In genomic region chr19:6414033-6414643, GRCh38 we compare ENCODE assay signal across 29 cellular contexts. TPM values are rescaled to one million over a fixed set of nuclear protein-coding genes. Genes with fewer than 3 reads are reported as not detected.
A peak's percentile ranks its signal among the peaks of the same experiment; 100 is the strongest.
DNase-seq lines count a peak whose midpoint lies in the region; ATAC-seq and TF ChIP-seq lines count a peak whose summit lies in the region.
"Had no signal": no experiment of that assay in that cellular context is flagged by ENCODE, and none has a peak within 500 bp of the region (broad histone marks: within the 10 kb centered on the region; RNA-seq: fewer than 3 reads in every experiment).

No MANE protein-coding gene starts in this region.

- H3K27me3 ChIP-seq in right atrium auricular region, result no peaks in the 10 kb centered on the region
- H3K27me3 ChIP-seq in mesendoderm (ENCODE audit: insufficient read depth, low read length, poor library complexity), result no peaks in the 10 kb centered on the region
- H3K27me3 ChIP-seq in vagina, result no peaks in the 10 kb centered on the region
- no peaks in the 10 kb centered on the region for H3K27me3 ChIP-seq in BE2C
- H3K27me3 ChIP-seq: BLaER1, body of pancreas, spleen had no signal

- no peak overlapping the region for H2BK120ac ChIP-seq in mesendoderm (ENCODE audit: low read depth, low read length)

- H4K8ac ChIP-seq in mesendoderm (ENCODE audit: low read depth, low read length), result no peak overlapping the region

- H3K9me3 ChIP-seq in right atrium auricular region, result no peaks in the 10 kb centered on the region
- no peaks in the 10 kb centered on the region for H3K9me3 ChIP-seq in vagina
- H3K9me3 ChIP-seq in BE2C, result no peaks in the 10 kb centered on the region
- H3K9me3 ChIP-seq: BLaER1, body of pancreas, Caco-2, prostate gland, spleen had no signal

- no CpG with 5 or more reads among the region's 34 CpGs for WGBS in mesendoderm (ENCODE audit: extremely low coverage, insufficient coverage, low lambda C conversion rate)

- H3K4me1 ChIP-seq in right atrium auricular region, result no peaks in the 10 kb centered on the region
- no peaks in the 10 kb centered on the region for H3K4me1 ChIP-seq in mesendoderm (ENCODE audit: control insufficient read depth, low read depth, low read length)
- H3K4me1 ChIP-seq in vagina, result peaks cover 12% of the 10 kb centered on the region
- no peaks in the 10 kb centered on the region for H3K4me1 ChIP-seq in BE2C
- H3K4me1 ChIP-seq: BLaER1, body of pancreas, Caco-2, prostate gland had no signal

- H3K79me1 ChIP-seq in mesendoderm (ENCODE audit: low read length), result peaks cover 7% of the 10 kb centered on the region

- no peak for TF ChIP-seq POLR2A in vagina (IDR thresholded peaks at IDR 0.05)

- H3K27ac ChIP-seq in right atrium auricular region (no peak overlapping the region), mesendoderm (ENCODE audit: low read depth, low read length) (no peak overlapping the region), vagina (peak overlapping the region; percentile 53)
- H3K27ac ChIP-seq: BLaER1, body of pancreas, prostate gland had no signal

- H3K18ac ChIP-seq in mesendoderm (ENCODE audit: low read length), result no peak overlapping the region

- H3K23ac ChIP-seq in mesendoderm (ENCODE audit: low read length), result no peak overlapping the region

- no peak overlapping the region for H3K4me2 ChIP-seq in mesendoderm (ENCODE audit: low read length)
- H3K4me2 ChIP-seq: BLaER1 had no signal

- TF ChIP-seq CTCF in right atrium auricular region (IDR thresholded peaks at IDR 0.05) (no peak), vagina (IDR thresholded peaks at IDR 0.05) (no peak), BE2C (IDR thresholded peaks at IDR 0.05; ENCODE audit: low read depth, low read length) (no peak)

- peaks cover 8% of the 10 kb centered on the region for H3K79me2 ChIP-seq in mesendoderm (ENCODE audit: control insufficient read depth, insufficient read depth, low read length)

- H4K5ac ChIP-seq in mesendoderm (ENCODE audit: low read length), result no peak overlapping the region

- H2AK5ac ChIP-seq in mesendoderm (ENCODE audit: low read length), result no peak overlapping the region

- no peak overlapping the region for H3K56ac ChIP-seq in mesendoderm (ENCODE audit: low read length)

- DNase-seq in Right ventricle myocardium inferior (ENCODE audit: missing footprints) (peak; percentile 32), right atrium auricular region (ENCODE audit: low spot score) (no peak), cerebellar cortex (ENCODE audit: low spot score) (peak; percentile 38), mesendoderm (peak; percentile 52), vagina (ENCODE audit: extremely low spot score in 2 of 2) (no peak), HPDE6-E6E7 (ENCODE audit: extremely low spot score) (no peak), BE2C (no peak), GF-D8 (lab: John Stamatoyannopoulos, UW) (no peak)
- DNase-seq: activated CD4-positive, alpha-beta T cell treated with anti-CD3 and anti-CD28 coated beads, Interleukin-2, amount 10 ng/mL, durations not matched to agents 7 days and 5 days; body of pancreas; cortex of kidney; EL; KBM-7; mesenchymal stem cell; naive thymus-derived CD4-positive, alpha-beta T cell; NCI-H1694; NCI-H2227 treated with DMSO at 0.1 percent for 48 hours; NCI-H748 treated with DMSO at 0.1 percent for 48 hours; SHP77 treated with DMSO at 0.1 percent for 48 hours; spleen; stimulated activated CD4-positive, alpha-beta T cell treated with anti-CD3 and anti-CD28 coated beads, Interleukin-4, amount 100 ng/mL, for 4 hours; stimulated activated naive CD8-positive, alpha-beta T cell treated with anti-CD3 and anti-CD28 coated beads, Interleukin-15, amount 100 ng/mL, for 72 hours; T-cell had no signal

- H3K4ac ChIP-seq in mesendoderm (ENCODE audit: low read depth, low read length), result no peak overlapping the region

- H3K36me3 ChIP-seq in right atrium auricular region, result peaks cover 59% of the 10 kb centered on the region
- peaks cover 15% of the 10 kb centered on the region for H3K36me3 ChIP-seq in mesendoderm (ENCODE audit: control insufficient read depth, insufficient read depth, low read length)
- H3K36me3 ChIP-seq in vagina, result peaks cover 0 to 53% of the 10 kb centered on the region in 2 donors
- peaks cover 57% of the 10 kb centered on the region for H3K36me3 ChIP-seq in BE2C

- intact Hi-C loops in Right ventricle myocardium inferior (cut with DNase I) (no loop called here), vagina (cut with DNase I) (no loop called here)

- no peak overlapping the region for H3K4me3 ChIP-seq in right atrium auricular region
- H3K4me3 ChIP-seq in mesendoderm (ENCODE audit: low read length), result no peak overlapping the region
- H3K4me3 ChIP-seq in vagina, result no peak overlapping the region
- no peak overlapping the region for H3K4me3 ChIP-seq in BE2C (ENCODE audit: low read depth, low read length)
- H3K4me3 ChIP-seq: BLaER1, body of pancreas, prostate gland, spleen had no signal

- no peak overlapping the region for H2BK15ac ChIP-seq in mesendoderm (replicated peaks; ENCODE audit: low read depth)

- no peak for ATAC-seq in Right ventricle myocardium inferior
- ATAC-seq: activated T-helper 17 cell treated with anti-CD3 and anti-CD28 coated beads, Interleukin-2, amount 50 U/mL, for 72 hours; body of pancreas; naive thymus-derived CD4-positive, alpha-beta T cell; stimulated activated naive CD8-positive, alpha-beta T cell treated with anti-CD3 and anti-CD28 coated beads, Interleukin-15, amount 100 ng/mL, for 72 hours; T-cell had no signal

- H2BK5ac ChIP-seq in mesendoderm (ENCODE audit: low read length), result no peak overlapping the region

- H3K9ac ChIP-seq in mesendoderm (ENCODE audit: low read length), result no peak overlapping the region
- H3K9ac ChIP-seq: BLaER1 had no signal

RNA-seq across cellular contexts. Expression of gene KHSRP, which starts 10.5 kb away (rescaled TPM):
- total RNA-seq in Right ventricle myocardium inferior (87.9 TPM), right atrium auricular region (10 to 100 TPM; 55.3 to 95.7 TPM), vagina (102 TPM)
- polyA plus RNA-seq in mesendoderm (2013, experiment 1 of 2), result 333 TPM
- polyA plus RNA-seq in mesendoderm (2013, experiment 2 of 2), result 329 TPM
- polyA plus RNA-seq in BE2C (2012; ENCODE audit: insufficient read depth, insufficient read length, low read depth), result 396 TPM

RNA-seq across cellular contexts. Expression of gene SLC25A41, which starts 19.4 kb away (rescaled TPM):
- total RNA-seq in Right ventricle myocardium inferior (0.16 TPM), right atrium auricular region (not detected), vagina (not detected)
- polyA plus RNA-seq in mesendoderm (2013, experiment 1 of 2), result 0.10 TPM
- 0.06 TPM for polyA plus RNA-seq in mesendoderm (2013, experiment 2 of 2)
- polyA plus RNA-seq in BE2C (2012; ENCODE audit: insufficient read depth, insufficient read length, low read depth), result 0.39 TPM
- total RNA-seq: activated T-helper 17 cell treated with anti-CD3 and anti-CD28 coated beads, Interleukin-2, amount 50 U/mL, for 72 hours; body of pancreas; Caco-2; fibroblast of villous mesenchyme; OCI-LY7 had no signal
- polyA plus RNA-seq: naive thymus-derived CD4-positive, alpha-beta T cell had no signal

RNA-seq across cellular contexts. Expression of gene GTF2F1, which starts 21.2 kb away (rescaled TPM):
- total RNA-seq in Right ventricle myocardium inferior (29.6 TPM), right atrium auricular region (10 to 100 TPM; 23.7 to 33.0 TPM), vagina (52.8 TPM)
- polyA plus RNA-seq in mesendoderm (2013, experiment 1 of 2), result 64.7 TPM
- 63.7 TPM for polyA plus RNA-seq in mesendoderm (2013, experiment 2 of 2)
- 283 TPM for polyA plus RNA-seq in BE2C (2012; ENCODE audit: insufficient read depth, insufficient read length, low read depth)

RNA-seq across cellular contexts. Expression of gene PSPN, which starts 38.4 kb away (rescaled TPM):
- 1.1 TPM for total RNA-seq in Right ventricle myocardium inferior
- under 1 TPM; 0.82 to 0.98 TPM for total RNA-seq in right atrium auricular region
- 0.53 TPM for polyA plus RNA-seq in mesendoderm (2013, experiment 1 of 2)
- polyA plus RNA-seq in mesendoderm (2013, experiment 2 of 2), result 0.67 TPM
- total RNA-seq in vagina, result 0.25 TPM
- polyA plus RNA-seq in BE2C (2012; ENCODE audit: insufficient read depth, insufficient read length, low read depth), result 2.3 TPM

RNA-seq across cellular contexts. Expression of gene ALKBH7, which starts 41.5 kb away (rescaled TPM):
- total RNA-seq in Right ventricle myocardium inferior (134 TPM), right atrium auricular region (10 to 100 TPM; 71.7 to 93.7 TPM), vagina (77.1 TPM)
- 30.2 TPM for polyA plus RNA-seq in mesendoderm (2013, experiment 1 of 2)
- polyA plus RNA-seq in mesendoderm (2013, experiment 2 of 2), result 31.0 TPM
- polyA plus RNA-seq in BE2C (2012; ENCODE audit: insufficient read depth, insufficient read length, low read depth), result 127 TPM

Comparison
In these comparisons a context has a peak if more than half of its experiments do, and no peak if none do; other contexts are left out.
1. DNase-seq: peak in Right ventricle myocardium inferior (single experiment), cerebellar cortex (single experiment) and mesendoderm (single experiment); none in right atrium auricular region (single experiment), vagina (0 of 2), HPDE6-E6E7 (single experiment), BE2C (single experiment) and GF-D8 (single experiment).